ENCODE assay signal across 10 cellular contexts in the genomic region with DNA sequence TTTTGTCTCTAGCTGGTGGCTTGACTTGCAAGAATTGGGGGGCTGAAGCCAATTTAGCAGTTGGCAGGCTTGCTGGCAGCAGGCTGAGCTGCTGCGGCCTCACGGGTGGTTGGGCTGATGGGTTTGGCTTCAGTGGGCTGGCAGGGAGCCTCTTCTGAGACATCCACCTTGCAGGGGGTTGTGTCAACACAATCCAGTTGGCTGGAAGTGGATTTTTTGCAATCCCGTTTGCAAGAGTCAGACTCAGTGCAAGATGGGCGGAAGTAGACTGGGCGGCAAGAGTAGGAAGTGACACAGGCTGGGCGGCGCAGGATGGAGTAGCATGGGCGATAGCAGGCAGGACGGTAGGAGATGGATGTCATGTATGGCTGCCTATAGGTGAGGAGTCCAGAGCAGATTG. TPM values are rescaled to one million over a fixed set of nuclear protein-coding genes. Genes with fewer than 3 reads are reported as not detected.
A peak's percentile ranks its signal among the peaks of the same experiment; 100 is the strongest.
DNase-seq lines count a peak whose midpoint lies in the region; ATAC-seq lines count a peak whose summit lies in the region.
"Had no signal": no experiment of that assay in that cellular context is flagged by ENCODE, and none has a peak within 500 bp of the region (broad histone marks: within the 10 kb centered on the region; RNA-seq: fewer than 3 reads in every experiment).

No MANE protein-coding gene starts in this region.

- no peak for DNase-seq in CD4-positive, alpha-beta memory T cell
- DNase-seq in HT1080 (ENCODE audit: low read depth) (peak; percentile 49), cerebellar cortex (ENCODE audit: low spot score) (peak; percentile 87), AG20443 (ENCODE audit: low spot score) (no peak), NOMO-1 treated with dmso at 0.1 percent for 144 hours (lab: John Stamatoyannopoulos, UW; ENCODE audit: unreplicated experiment) (no peak), NCI-H1092 (lab: John Stamatoyannopoulos, UW) (no peak)
- no peak for DNase-seq in natural killer cell treated with Interleukin-12 subunit alpha and Interleukin-12 subunit beta and Interleukin-15 and Interleukin-18, amount 100 ng/mL, for 72 hours (ENCODE audit: low spot score)
- DNase-seq: SK-N-SH had no signal

- ATAC-seq in natural killer cell treated with Interleukin-12 subunit alpha and Interleukin-12 subunit beta and Interleukin-15 and Interleukin-18, amount 100 ng/mL, for 72 hours, result no peak

- POLR2A ChIA-PET in CD4-positive, alpha-beta memory T cell (lab: Charles Lee; ENCODE audit: partially characterized antibody), result interaction anchor here (1.3 to 3.1 kb wide), 12 partner anchors 13 to 383 kb away, joined by 3 to 75 read pairs (median 8); a partner anchor contains a TSS

- H3K9me3 ChIP-seq in CD4-positive, alpha-beta memory T cell (ENCODE audit: control insufficient read depth in 1 of 2, low read length in 2 of 2), result no peaks in the 10 kb centered on the region
- H3K9me3 ChIP-seq: SK-N-SH had no signal

- no peaks in the 10 kb centered on the region for H3K36me3 Mint-ChIP-seq in CD4-positive, alpha-beta memory T cell
- H3K36me3 Mint-ChIP-seq in natural killer cell treated with Interleukin-12 subunit alpha and Interleukin-12 subunit beta and Interleukin-15 and Interleukin-18, amount 100 ng/mL, for 72 hours, result no peaks in the 10 kb centered on the region

- H3K4me3 ChIP-seq in CD4-positive, alpha-beta memory T cell (ENCODE audit: low read length in 2 of 2), result no peak overlapping the region

- peak overlapping the region; percentile 96 to 98 (median 97) for H3K27ac Mint-ChIP-seq in CD4-positive, alpha-beta memory T cell
- peak overlapping the region; percentile 21 to 60 for H3K27ac Mint-ChIP-seq in natural killer cell treated with Interleukin-12 subunit alpha and Interleukin-12 subunit beta and Interleukin-15 and Interleukin-18, amount 100 ng/mL, for 72 hours

- peak overlapping the region; percentile 62 for H3K27ac ChIP-seq in CD4-positive, alpha-beta memory T cell (ENCODE audit: low read depth, low read length)
- H3K27ac ChIP-seq: parathyroid adenoma had no signal

- H3K36me3 ChIP-seq in CD4-positive, alpha-beta memory T cell (ENCODE audit: insufficient read depth, low read length), result no peaks in the 10 kb centered on the region

- H3K27me3 ChIP-seq in CD4-positive, alpha-beta memory T cell (ENCODE audit: insufficient read depth, low read length), result no peaks in the 10 kb centered on the region

- H3K4me1 Mint-ChIP-seq in CD4-positive, alpha-beta memory T cell, result peaks cover 53 to 63% (median 58%) of the 10 kb centered on the region in 4 donors
- peaks cover 30 to 40% of the 10 kb centered on the region in 2 donors for H3K4me1 Mint-ChIP-seq in natural killer cell treated with Interleukin-12 subunit alpha and Interleukin-12 subunit beta and Interleukin-15 and Interleukin-18, amount 100 ng/mL, for 72 hours (ENCODE audit: low read depth in 2 of 2)

- intact Hi-C loops in CD4-positive, alpha-beta memory T cell (cut with micrococcal nuclease), result loop anchor here (1.0 to 5.0 kb wide), 3 partner anchors 32 to 180 kb away; no protein-coding TSS in a partner anchor

- H3K27me3 Mint-ChIP-seq in CD4-positive, alpha-beta memory T cell, result no peaks in the 10 kb centered on the region
- peaks cover 4 to 6% of the 10 kb centered on the region in 2 donors for H3K27me3 Mint-ChIP-seq in natural killer cell treated with Interleukin-12 subunit alpha and Interleukin-12 subunit beta and Interleukin-15 and Interleukin-18, amount 100 ng/mL, for 72 hours

- peaks cover 59% of the 10 kb centered on the region for H3K4me1 ChIP-seq in CD4-positive, alpha-beta memory T cell (ENCODE audit: insufficient read depth, low read length)
- H3K4me1 ChIP-seq: parathyroid adenoma had no signal

- peak overlapping the region; percentile 65 to 82 (median 78) for H3K4me3 Mint-ChIP-seq in CD4-positive, alpha-beta memory T cell
- H3K4me3 Mint-ChIP-seq in natural killer cell treated with Interleukin-12 subunit alpha and Interleukin-12 subunit beta and Interleukin-15 and Interleukin-18, amount 100 ng/mL, for 72 hours, result peak overlapping the region; percentile 78

- H3K9me3 Mint-ChIP-seq in CD4-positive, alpha-beta memory T cell, result no peaks in the 10 kb centered on the region
- no peaks in the 10 kb centered on the region for H3K9me3 Mint-ChIP-seq in natural killer cell treated with Interleukin-12 subunit alpha and Interleukin-12 subunit beta and Interleukin-15 and Interleukin-18, amount 100 ng/mL, for 72 hours

- CTCF ChIA-PET in CD4-positive, alpha-beta memory T cell (lab: Charles Lee; ENCODE audit: partially characterized antibody), result interaction anchor here (1.0 to 3.4 kb wide), 8 partner anchors 14 to 398 kb away, joined by 3 to 55 read pairs (median 6); no protein-coding TSS in a partner anchor

RNA-seq across cellular contexts. Expression of a gene that starts 1.5 kb away (rescaled TPM):
- under 1 TPM in 1 of 2 experiments, not detected in 1; 0.28 TPM for total RNA-seq in CD4-positive, alpha-beta memory T cell
- polyA plus RNA-seq in CD4-positive, alpha-beta memory T cell, result not detected
- total RNA-seq in HT1080 (2014; rRNA removed; shearing (Covaris generic)), result not detected in 2 replicates
- not detected in 2 replicates for polyA plus RNA-seq in HT1080 (2015; cell fraction: cytosol; rRNA removed)
- polyA plus RNA-seq in HT1080 (2015; cell fraction: nucleus; rRNA removed), result not detected in 2 replicates
- not detected for total RNA-seq in natural killer cell treated with Interleukin-12 subunit alpha and Interleukin-12 subunit beta and Interleukin-15 and Interleukin-18, amount 100 ng/mL, for 72 hours
- total RNA-seq: NCI-H460 had no signal
- polyA plus RNA-seq: SK-N-SH had no signal

RNA-seq across cellular contexts. Expression of a gene that starts 5.0 kb away (rescaled TPM):
- not detected for total RNA-seq in CD4-positive, alpha-beta memory T cell
- not detected for polyA plus RNA-seq in CD4-positive, alpha-beta memory T cell
- total RNA-seq in HT1080 (2014; rRNA removed; shearing (Covaris generic)), result not detected in 2 replicates
- not detected in 2 replicates for polyA plus RNA-seq in HT1080 (2015; cell fraction: cytosol; rRNA removed)
- not detected in 2 replicates for polyA plus RNA-seq in HT1080 (2015; cell fraction: nucleus; rRNA removed)
- total RNA-seq in natural killer cell treated with Interleukin-12 subunit alpha and Interleukin-12 subunit beta and Interleukin-15 and Interleukin-18, amount 100 ng/mL, for 72 hours, result not detected
- total RNA-seq: NCI-H460 had no signal
- polyA plus RNA-seq: SK-N-SH had no signal

RNA-seq across cellular contexts. Expression of a gene that starts 7.9 kb away (rescaled TPM):
- total RNA-seq in CD4-positive, alpha-beta memory T cell, result not detected
- polyA plus RNA-seq in CD4-positive, alpha-beta memory T cell, result not detected
- not detected in 2 replicates for total RNA-seq in HT1080 (2014; rRNA removed; shearing (Covaris generic))
- not detected in 2 replicates for polyA plus RNA-seq in HT1080 (2015; cell fraction: cytosol; rRNA removed)
- polyA plus RNA-seq in HT1080 (2015; cell fraction: nucleus; rRNA removed), result not detected in 2 replicates
- not detected for total RNA-seq in natural killer cell treated with Interleukin-12 subunit alpha and Interleukin-12 subunit beta and Interleukin-15 and Interleukin-18, amount 100 ng/mL, for 72 hours
- total RNA-seq: NCI-H460 had no signal
- polyA plus RNA-seq: SK-N-SH had no signal

RNA-seq across cellular contexts. Expression of a gene that starts 32.1 kb away (rescaled TPM):
- not detected for total RNA-seq in CD4-positive, alpha-beta memory T cell
- polyA plus RNA-seq in CD4-positive, alpha-beta memory T cell, result not detected
- total RNA-seq in HT1080 (2014; rRNA removed; shearing (Covaris generic)), result not detected in 2 replicates
- not detected in 2 replicates for polyA plus RNA-seq in HT1080 (2015; cell fraction: cytosol; rRNA removed)
- not detected in 2 replicates for polyA plus RNA-seq in HT1080 (2015; cell fraction: nucleus; rRNA removed)
- not detected for total RNA-seq in natural killer cell treated with Interleukin-12 subunit alpha and Interleukin-12 subunit beta and Interleukin-15 and Interleukin-18, amount 100 ng/mL, for 72 hours
- total RNA-seq: NCI-H460 had no signal
- polyA plus RNA-seq: SK-N-SH had no signal

RNA-seq across cellular contexts. Expression of a gene that starts 42.5 kb away (rescaled TPM):
- not detected for total RNA-seq in CD4-positive, alpha-beta memory T cell
- polyA plus RNA-seq in CD4-positive, alpha-beta memory T cell, result not detected
- total RNA-seq in HT1080 (2014; rRNA removed; shearing (Covaris generic)), result not detected in 2 replicates
- not detected in 2 replicates for polyA plus RNA-seq in HT1080 (2015; cell fraction: cytosol; rRNA removed)
- polyA plus RNA-seq in HT1080 (2015; cell fraction: nucleus; rRNA removed), result not detected in 2 replicates
- total RNA-seq in natural killer cell treated with Interleukin-12 subunit alpha and Interleukin-12 subunit beta and Interleukin-15 and Interleukin-18, amount 100 ng/mL, for 72 hours, result not detected
- total RNA-seq: NCI-H460 had no signal
- polyA plus RNA-seq: SK-N-SH had no signal

Comparison
In these comparisons a context has a peak if more than half of its experiments do, and no peak if none do; other contexts are left out.
1. DNase-seq: peak in HT1080 (single experiment) and cerebellar cortex (single experiment); none in CD4-positive, alpha-beta memory T cell (0 of 5), natural killer cell treated with Interleukin-12 subunit alpha and Interleukin-12 subunit beta and Interleukin-15 and Interleukin-18, amount 100 ng/mL, for 72 hours (single experiment), AG20443 (single experiment), NOMO-1 treated with dmso at 0.1 percent for 144 hours (single experiment) and NCI-H1092 (single experiment).